Comparison of ENCODE assay signal across 1 cellular context in the genomic region with DNA sequence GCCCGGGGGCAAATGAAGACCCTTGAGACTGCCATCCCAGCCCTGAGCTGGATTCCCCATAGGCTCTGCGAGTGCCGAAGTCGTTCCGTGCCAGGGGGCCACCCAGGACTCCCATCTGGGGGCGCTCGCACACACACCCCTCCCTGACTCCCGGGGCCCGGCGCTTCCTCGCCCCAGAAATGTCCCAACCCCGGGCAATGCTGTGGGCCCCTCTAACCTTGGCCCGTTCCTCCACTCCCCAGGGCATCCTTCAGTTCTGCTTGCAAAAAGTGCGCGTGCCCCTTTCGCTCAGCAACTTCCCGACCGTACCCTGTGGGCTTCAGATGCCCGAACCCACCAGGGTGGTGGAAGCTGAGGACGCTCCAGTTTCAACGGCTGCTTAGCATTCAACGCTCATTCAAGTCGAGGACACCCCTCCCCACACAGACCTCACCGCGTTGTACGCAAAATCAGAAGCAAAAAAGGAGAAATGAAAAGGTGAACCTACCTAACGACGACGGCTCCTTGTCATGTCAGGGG.
TF ChIP-seq lines count a peak whose summit lies in the region.

No MANE protein-coding gene starts in this region.

TF ChIP-seq in liver, 16 proteins besides CTCF, POLR2A, EP300 and RAD21 (continued from another document):
- TF ChIP-seq, protein P1, sequence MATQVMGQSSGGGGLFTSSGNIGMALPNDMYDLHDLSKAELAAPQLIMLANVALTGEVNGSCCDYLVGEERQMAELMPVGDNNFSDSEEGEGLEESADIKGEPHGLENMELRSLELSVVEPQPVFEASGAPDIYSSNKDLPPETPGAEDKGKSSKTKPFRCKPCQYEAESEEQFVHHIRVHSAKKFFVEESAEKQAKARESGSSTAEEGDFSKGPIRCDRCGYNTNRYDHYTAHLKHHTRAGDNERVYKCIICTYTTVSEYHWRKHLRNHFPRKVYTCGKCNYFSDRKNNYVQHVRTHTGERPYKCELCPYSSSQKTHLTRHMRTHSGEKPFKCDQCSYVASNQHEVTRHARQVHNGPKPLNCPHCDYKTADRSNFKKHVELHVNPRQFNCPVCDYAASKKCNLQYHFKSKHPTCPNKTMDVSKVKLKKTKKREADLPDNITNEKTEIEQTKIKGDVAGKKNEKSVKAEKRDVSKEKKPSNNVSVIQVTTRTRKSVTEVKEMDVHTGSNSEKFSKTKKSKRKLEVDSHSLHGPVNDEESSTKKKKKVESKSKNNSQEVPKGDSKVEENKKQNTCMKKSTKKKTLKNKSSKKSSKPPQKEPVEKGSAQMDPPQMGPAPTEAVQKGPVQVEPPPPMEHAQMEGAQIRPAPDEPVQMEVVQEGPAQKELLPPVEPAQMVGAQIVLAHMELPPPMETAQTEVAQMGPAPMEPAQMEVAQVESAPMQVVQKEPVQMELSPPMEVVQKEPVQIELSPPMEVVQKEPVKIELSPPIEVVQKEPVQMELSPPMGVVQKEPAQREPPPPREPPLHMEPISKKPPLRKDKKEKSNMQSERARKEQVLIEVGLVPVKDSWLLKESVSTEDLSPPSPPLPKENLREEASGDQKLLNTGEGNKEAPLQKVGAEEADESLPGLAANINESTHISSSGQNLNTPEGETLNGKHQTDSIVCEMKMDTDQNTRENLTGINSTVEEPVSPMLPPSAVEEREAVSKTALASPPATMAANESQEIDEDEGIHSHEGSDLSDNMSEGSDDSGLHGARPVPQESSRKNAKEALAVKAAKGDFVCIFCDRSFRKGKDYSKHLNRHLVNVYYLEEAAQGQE (IDR thresholded peaks at IDR 0.05), result no peak
